25 cellular contexts compared by ENCODE assay signal in genomic region chr3:178808748-178809147, GRCh38.
"Had no signal": no experiment of that assay in that cellular context is flagged by ENCODE, and none has a peak within 500 bp of the region (broad histone marks: within the 10 kb centered on the region; RNA-seq: fewer than 3 reads in every experiment).

No MANE protein-coding gene starts in this region.

- H3K27ac ChIP-seq: ascending aorta, breast epithelium, coronary artery had no signal

- ATAC-seq: activated CD8-positive, alpha-beta T cell treated with anti-CD3 and anti-CD28 coated beads for 36 hours; activated T-cell treated with anti-CD3 and anti-CD28 coated beads, Interleukin-2, amount 50 U/mL, for 72 hours; activated T-helper 17 cell treated with anti-CD3 and anti-CD28 coated beads, Interleukin-2, amount 50 U/mL, for 72 hours; Panc1 had no signal

- H3K9me3 ChIP-seq: ascending aorta, breast epithelium had no signal

- FAIRE-seq: TTC549 had no signal

- DNase-seq: activated CD4-positive, alpha-beta T cell treated with anti-CD3 and anti-CD28 coated beads, Interleukin-2, amount 10 ng/mL, durations not matched to agents 24 days and 14 days; activated CD4-positive, alpha-beta T cell treated with anti-CD3 and anti-CD28 coated beads, Interleukin-2, amount 50 U/mL, for 4 hours; activated CD8-positive, alpha-beta T cell treated with anti-CD3 and anti-CD28 coated beads for 36 hours; activated gamma-delta T cell; activated naive CD4-positive, alpha-beta T cell treated with Interleukin-2 at 50 U/mL for 16 hours; activated naive CD8-positive, alpha-beta T cell treated with anti-CD3 and anti-CD28 coated beads, Interleukin-2, amount 10 ng/mL, durations not matched to agents 7 days and 5 days; activated T-cell treated with anti-CD3 and anti-CD28 coated beads, Interleukin-2, amount 50 U/mL, for 1 hour; activated T-cell treated with anti-CD3 and anti-CD28 coated beads, Interleukin-2, amount 50 U/mL, for 72 hours; amygdala; MM.1S; MV-4-11; NCI-H1092; NCI-H1417 treated with DMSO at 0.1 percent for 48 hours; NCI-H187 treated with DMSO at 0.1 percent for 48 hours; NCI-H510A; NCI-H526; NCI-H774; RPMI8226; SIG-M5 had no signal

- H3K4me3 ChIP-seq: ascending aorta, breast epithelium, coronary artery had no signal

- H3K27me3 ChIP-seq: ascending aorta, breast epithelium had no signal

- H3K36me3 ChIP-seq: ascending aorta, breast epithelium had no signal

- H3K4me1 ChIP-seq: ascending aorta, breast epithelium had no signal
